Comparison of ENCODE assay signal across 11 cellular contexts in genomic region chr22:49701380-49702067, GRCh38.
DNase-seq lines count a peak whose midpoint lies in the region; ATAC-seq, FAIRE-seq and TF ChIP-seq lines count a peak whose summit lies in the region.
"Had no signal": no experiment of that assay in that cellular context is flagged by ENCODE, and none has a peak within 500 bp of the region (broad histone marks: within the 10 kb centered on the region; RNA-seq: fewer than 3 reads in every experiment).

No MANE protein-coding gene starts in this region.

- no peaks in the 10 kb centered on the region for H3K27me3 Mint-ChIP-seq in glutamatergic neuron (ENCODE audit: unreplicated experiment)

- no peaks in the 10 kb centered on the region for H3K4me1 Mint-ChIP-seq in glutamatergic neuron (ENCODE audit: low read depth, unreplicated experiment)

- no peak overlapping the region for H3K27ac Mint-ChIP-seq in glutamatergic neuron (ENCODE audit: unreplicated experiment)

- no peak overlapping the region for H3K27ac ChIP-seq in left ventricle myocardium inferior (replicated peaks)
- H3K27ac ChIP-seq in right atrium auricular region, result no peak overlapping the region

- no peaks in the 10 kb centered on the region for H3K36me3 ChIP-seq in left ventricle myocardium inferior
- no peaks in the 10 kb centered on the region for H3K36me3 ChIP-seq in right atrium auricular region

- DNase-seq in left ventricle myocardium inferior (no peak), right atrium auricular region (ENCODE audit: low spot score) (no peak), RCC 7860 (ENCODE audit: low spot score) (peak; percentile 18), glutamatergic neuron (no peak), T-helper 1 cell (no peak), UCSD-AML1 (lab: John Stamatoyannopoulos, UW; ENCODE audit: unreplicated experiment) (no peak)
- DNase-seq: DMS153, NCI-H2227 treated with DMSO at 0.1 percent for 48 hours, substantia nigra had no signal

- H3K9me3 Mint-ChIP-seq in glutamatergic neuron (ENCODE audit: unreplicated experiment), result peaks cover 19% of the 10 kb centered on the region

- H3K4me1 ChIP-seq in left ventricle myocardium inferior (no peaks in the 10 kb centered on the region), right atrium auricular region (no peaks in the 10 kb centered on the region)

- H3K36me3 Mint-ChIP-seq in glutamatergic neuron (ENCODE audit: unreplicated experiment), result peaks cover 21% of the 10 kb centered on the region

- FAIRE-seq in RCC 7860 (lab: Jason Lieb, UNC), result no peak

- H3K4me3 ChIP-seq in left ventricle myocardium inferior, result no peak overlapping the region
- H3K4me3 ChIP-seq in right atrium auricular region, result no peak overlapping the region

- no peak for ATAC-seq in HG02642 (IDR thresholded peaks at IDR 0.05; ENCODE audit: poor library complexity, unreplicated experiment)
- no peak for ATAC-seq in HG02610 (IDR thresholded peaks at IDR 0.05; ENCODE audit: unreplicated experiment)

- H3K27me3 ChIP-seq in left ventricle myocardium inferior (ENCODE audit: low read depth), result peaks cover 53% of the 10 kb centered on the region
- H3K27me3 ChIP-seq in right atrium auricular region, result peaks cover 0 to 12% of the 10 kb centered on the region in 2 donors

- no peak overlapping the region for H3K4me3 Mint-ChIP-seq in glutamatergic neuron (ENCODE audit: unreplicated experiment)

- peak; percentile 39 for TF ChIP-seq CTCF in left ventricle myocardium inferior (IDR thresholded peaks at IDR 0.05; ENCODE audit: borderline replicate concordance)
- peak in 1 of 2 donors; percentile 46 for TF ChIP-seq CTCF in right atrium auricular region (IDR thresholded peaks at IDR 0.05)
- TF ChIP-seq CTCF in glutamatergic neuron (IDR thresholded peaks at IDR 0.05; ENCODE audit: partially characterized antibody, unreplicated experiment), result peak; percentile 70

- H3K9me3 ChIP-seq in left ventricle myocardium inferior (replicated peaks) (peaks cover 38% of the 10 kb centered on the region), right atrium auricular region (peaks cover 0 to 27% of the 10 kb centered on the region in 2 donors)

- intact Hi-C loops in left ventricle myocardium inferior (cut with micrococcal nuclease), result no loop called here
